Comparison of ENCODE assay signal across 27 cellular contexts in genomic region chr7:129752760-129753159, GRCh38.
"Had no signal": no experiment of that assay in that cellular context is flagged by ENCODE, and none has a peak within 500 bp of the region (broad histone marks: within the 10 kb centered on the region; RNA-seq: fewer than 3 reads in every experiment).

No MANE protein-coding gene starts in this region.

- H3K27me3 Mint-ChIP-seq: naive thymus-derived CD8-positive, alpha-beta T cell; natural killer cell treated with Interleukin-12 subunit alpha and Interleukin-12 subunit beta and Interleukin-15 and Interleukin-18, amount 100 ng/mL, for 72 hours; stimulated activated memory B cell treated with anti-CD40 and anti-IgM and Interleukin-4, amounts not matched to agents 10 μg/mL and 1 μg/mL and 100 μg/mL, for 72 hours; stimulated activated naive CD8-positive, alpha-beta T cell treated with anti-CD3 and anti-CD28 coated beads, Interleukin-15, amount 100 ng/mL, for 72 hours; type B pancreatic cell had no signal

- H3K4me1 Mint-ChIP-seq: nephron progenitor cell; neural crest cell; stimulated activated naive CD8-positive, alpha-beta T cell treated with anti-CD3 and anti-CD28 coated beads, Interleukin-15, amount 100 ng/mL, for 72 hours had no signal

- DNase-seq: naive thymus-derived CD8-positive, alpha-beta T cell; nephron progenitor cell; nucleus accumbens; pancreas; right cardiac atrium; right lobe of liver; sigmoid colon; small intestine; stimulated activated CD4-positive, alpha-beta T cell treated with anti-CD3 and anti-CD28 coated beads, Interleukin-15, amount 100 ng/mL, for 24 hours; stimulated activated CD4-positive, alpha-beta T cell treated with anti-CD3 and anti-CD28 coated beads, Interleukin-2, amount 100 ng/mL, for 24 hours; stimulated activated CD4-positive, alpha-beta T cell treated with anti-CD3 and anti-CD28 coated beads, Interleukin-2, amount 100 ng/mL, for 48 hours; stimulated activated CD4-positive, alpha-beta T cell treated with anti-CD3 and anti-CD28 coated beads, Interleukin-4, amount 100 ng/mL, for 24 hours; stimulated activated naive CD4-positive, alpha-beta T cell; stimulated activated naive CD8-positive, alpha-beta T cell treated with anti-CD3 and anti-CD28 coated beads, Interleukin-15, amount 100 ng/mL, for 72 hours; stimulated activated naive CD8-positive, alpha-beta T cell treated with anti-CD3 and anti-CD28 coated beads, Interleukin-15, Interleukin-2, amounts not matched to agents 100 U/mL and 50 U/mL, for 24 hours; substantia nigra; testis; tibial artery; transverse colon; upper lobe of right lung; uterus had no signal

- H3K4me3 Mint-ChIP-seq: naive thymus-derived CD8-positive, alpha-beta T cell; natural killer cell treated with Interleukin-12 subunit alpha and Interleukin-12 subunit beta and Interleukin-15 and Interleukin-18, amount 100 ng/mL, for 72 hours; nephron progenitor cell; neural crest cell; stimulated activated memory B cell treated with anti-CD40 and anti-IgM and Interleukin-4, amounts not matched to agents 10 μg/mL and 1 μg/mL and 100 μg/mL, for 72 hours; stimulated activated naive CD8-positive, alpha-beta T cell treated with anti-CD3 and anti-CD28 coated beads, Interleukin-15, amount 100 ng/mL, for 72 hours; type B pancreatic cell had no signal

- H3K4me3 ChIP-seq: pancreas, prostate gland, right lobe of liver, sigmoid colon, suprapubic skin, testis, tibial artery, transverse colon, upper lobe of right lung, uterus had no signal

- ATAC-seq: naive thymus-derived CD8-positive, alpha-beta T cell; natural killer cell treated with Interleukin-12 subunit alpha and Interleukin-12 subunit beta and Interleukin-15 and Interleukin-18, amount 100 ng/mL, for 72 hours; pancreas; right cardiac atrium; right lobe of liver; stimulated activated memory B cell treated with anti-CD40 and anti-IgM and Interleukin-4, amounts not matched to agents 10 μg/mL and 1 μg/mL and 100 μg/mL, for 72 hours; stimulated activated naive CD8-positive, alpha-beta T cell treated with anti-CD3 and anti-CD28 coated beads, Interleukin-15, amount 100 ng/mL, for 72 hours; stimulated activated naive CD8-positive, alpha-beta T cell treated with anti-CD3 and anti-CD28 coated beads, Interleukin-15, Interleukin-2, amounts not matched to agents 100 U/mL and 50 U/mL, for 24 hours; upper lobe of right lung had no signal

- H3K27ac Mint-ChIP-seq: natural killer cell treated with Interleukin-12 subunit alpha and Interleukin-12 subunit beta and Interleukin-15 and Interleukin-18, amount 100 ng/mL, for 72 hours; nephron progenitor cell; stimulated activated memory B cell treated with anti-CD40 and anti-IgM and Interleukin-4, amounts not matched to agents 10 μg/mL and 1 μg/mL and 100 μg/mL, for 72 hours; type B pancreatic cell had no signal

- H3K36me3 Mint-ChIP-seq: natural killer cell treated with Interleukin-12 subunit alpha and Interleukin-12 subunit beta and Interleukin-15 and Interleukin-18, amount 100 ng/mL, for 72 hours had no signal

- H3K9me3 Mint-ChIP-seq: naive thymus-derived CD8-positive, alpha-beta T cell; natural killer cell treated with Interleukin-12 subunit alpha and Interleukin-12 subunit beta and Interleukin-15 and Interleukin-18, amount 100 ng/mL, for 72 hours; nephron progenitor cell; neural crest cell; stimulated activated memory B cell treated with anti-CD40 and anti-IgM and Interleukin-4, amounts not matched to agents 10 μg/mL and 1 μg/mL and 100 μg/mL, for 72 hours; stimulated activated naive CD8-positive, alpha-beta T cell treated with anti-CD3 and anti-CD28 coated beads, Interleukin-15, amount 100 ng/mL, for 72 hours; type B pancreatic cell had no signal
